1 cellular context compared by ENCODE assay signal in the genomic region with DNA sequence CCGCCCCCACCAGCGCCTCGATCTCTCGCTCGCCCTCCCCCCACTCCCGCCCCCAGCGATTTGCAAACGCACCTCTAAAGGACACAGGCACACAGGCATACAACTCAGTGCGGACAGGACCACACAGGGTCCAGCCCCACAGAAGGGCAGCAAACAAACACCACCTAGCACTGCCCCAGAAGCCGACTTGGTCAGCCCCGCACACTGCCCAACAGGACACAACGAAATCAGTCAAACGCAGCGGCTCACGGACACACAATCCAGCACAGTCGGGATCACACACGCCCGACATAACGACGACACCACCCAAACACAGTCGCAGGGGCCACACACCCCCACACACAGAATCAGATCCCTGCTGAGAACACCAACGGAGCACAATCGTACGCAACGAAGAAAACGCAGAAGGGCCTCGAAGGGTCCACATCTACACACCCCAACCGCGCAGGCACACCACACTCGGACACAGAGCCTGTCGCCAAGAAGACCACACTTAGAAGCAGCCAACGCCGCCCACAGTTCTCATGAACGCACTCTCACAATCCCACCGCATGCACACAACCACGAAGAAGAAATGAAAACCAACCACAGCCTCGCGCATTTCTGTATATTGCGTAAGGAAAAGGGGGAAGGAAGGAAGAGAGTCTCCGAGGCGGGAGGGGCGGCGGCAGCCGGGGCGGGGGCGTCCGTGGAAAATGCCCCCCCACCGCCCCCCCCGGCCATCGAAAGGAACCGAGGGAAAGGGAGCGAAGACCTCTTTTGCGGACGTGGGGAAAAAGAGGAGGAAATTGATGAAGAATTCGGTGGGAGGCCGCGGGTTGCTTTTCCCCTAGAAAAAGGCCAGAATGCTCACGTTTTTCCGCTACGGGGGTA.
TF ChIP-seq lines count a peak whose summit lies in the region.

No MANE protein-coding gene starts in this region.

TF ChIP-seq in H1, 55 proteins besides CTCF, POLR2A, EP300 and RAD21 (continued from another document):
- peak; percentile 100 for TF ChIP-seq RNF2 (IDR thresholded peaks at IDR 0.05; ENCODE audit: borderline replicate concordance, low read depth, low read length, missing control alignments, poor library complexity, severe bottlenecking)
- TF ChIP-seq, protein P1, sequence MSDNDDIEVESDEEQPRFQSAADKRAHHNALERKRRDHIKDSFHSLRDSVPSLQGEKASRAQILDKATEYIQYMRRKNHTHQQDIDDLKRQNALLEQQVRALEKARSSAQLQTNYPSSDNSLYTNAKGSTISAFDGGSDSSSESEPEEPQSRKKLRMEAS (IDR thresholded peaks at IDR 0.05), result 0 out of 2 replicates have a peak, but pooled peaks have one; percentile 5
- no peak for TF ChIP-seq PHF8 (conservative IDR thresholded peaks at IDR 0.05; ENCODE audit: low read depth, low read length)
- TF ChIP-seq CREB1 (IDR thresholded peaks at IDR 0.05), result 0 out of 2 replicates have a peak, but pooled peaks have one; percentile 18
- no peak for TF ChIP-seq HDAC6 (IDR thresholded peaks at IDR 0.05; ENCODE audit: low read depth, low read length)
- peak; percentile 96 for TF ChIP-seq SUZ12 (IDR thresholded peaks at IDR 0.05; ENCODE audit: low read length)
- peak; percentile 100 for TF ChIP-seq CBX8 (IDR thresholded peaks at IDR 0.05; ENCODE audit: borderline replicate concordance, low read depth, low read length)
- TF ChIP-seq EZH2 (IDR thresholded peaks at IDR 0.05; ENCODE audit: low read depth, low read length, severe bottlenecking), result peak; percentile 92
- no peak for TF ChIP-seq ASH2L (IDR thresholded peaks at IDR 0.05; ENCODE audit: low read length)
